Comparison of ENCODE assay signal across 24 cellular contexts in the genomic region with DNA sequence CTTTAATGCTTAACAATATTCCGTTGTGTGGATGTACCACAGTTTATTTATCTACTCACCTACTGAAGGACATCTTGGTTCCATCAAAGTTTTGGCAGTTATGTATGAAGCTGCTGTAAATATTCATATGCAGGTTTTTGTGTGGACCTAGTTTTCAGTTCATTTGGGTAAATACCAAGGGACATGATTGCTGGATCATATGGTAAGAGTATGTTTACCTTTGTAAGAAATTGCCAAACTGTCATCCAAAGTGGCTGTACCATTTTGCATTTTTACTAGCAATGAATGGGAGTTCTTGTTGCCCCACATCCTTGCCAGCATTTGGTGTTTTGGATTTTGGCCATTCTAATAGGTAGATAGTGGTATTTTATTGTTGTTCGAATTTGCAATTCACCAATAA. TPM values are rescaled to one million over a fixed set of nuclear protein-coding genes. Genes with fewer than 3 reads are reported as not detected.
DNase-seq lines count a peak whose midpoint lies in the region; ATAC-seq, FAIRE-seq and TF ChIP-seq lines count a peak whose summit lies in the region.
"Had no signal": no experiment of that assay in that cellular context is flagged by ENCODE, and none has a peak within 500 bp of the region (broad histone marks: within the 10 kb centered on the region; RNA-seq: fewer than 3 reads in every experiment).

No MANE protein-coding gene starts in this region.

- no peaks in the 10 kb centered on the region for H3K4me1 ChIP-seq in prostate gland (replicated peaks)
- H3K4me1 ChIP-seq: A549; BLaER1 treated with 17β-estradiol and CSF1 and Interleukin-3, amounts not matched to agents 10 nM and 100 nM had no signal

- no peaks in the 10 kb centered on the region for H3K27me3 Mint-ChIP-seq in HFFc6 (ENCODE audit: insufficient read depth)
- H3K27me3 Mint-ChIP-seq: B cell; CD4-positive, alpha-beta memory T cell had no signal

- H3K4me3 ChIP-seq in LNCaP clone FGC (ENCODE audit: low read depth, low read length) (no peak overlapping the region), prostate gland (no peak overlapping the region)
- H3K4me3 ChIP-seq: A549; BLaER1 treated with 17β-estradiol and CSF1 and Interleukin-3, amounts not matched to agents 10 nM and 100 nM; GM12878 had no signal

- intact Hi-C loops in prostate gland (cut with DNase I) (no loop called here), Right ventricle myocardium inferior (cut with DNase I) (no loop called here)

- DNase-seq in GM19239 (ENCODE audit: insufficient read length, low spot score) (no peak), LNCaP clone FGC (ENCODE audit: low read depth) (peak; percentile 83), prostate gland (ENCODE audit: low spot score) (peak; percentile 15), Right ventricle myocardium inferior (ENCODE audit: missing footprints) (no peak), HFFc6 (no peak)
- DNase-seq: AML-193; CD4-positive, alpha-beta memory T cell; CD8-positive, alpha-beta memory T cell; COR-L47; DMS 273 treated with DMSO at 0.1 percent for 48 hours; DMS153; DMS53; DMS79; DND-41; EL; GDM1 had no signal

- H3K27ac ChIP-seq in prostate gland = no peak overlapping the region
- H3K27ac ChIP-seq: 22Rv1; A549; BLaER1 treated with 17β-estradiol and CSF1 and Interleukin-3, amounts not matched to agents 10 nM and 100 nM; C4-2B had no signal

- H3K36me3 Mint-ChIP-seq in HFFc6 (ENCODE audit: low read depth) = peaks cover 23% of the 10 kb centered on the region

- FAIRE-seq in GM19239 (lab: Jason Lieb, UNC) = peak; percentile 65
- FAIRE-seq: A549, GM12878, GM12892, GM18507 had no signal

- no peaks in the 10 kb centered on the region for H3K4me1 Mint-ChIP-seq in HFFc6 (ENCODE audit: low read depth)
- H3K4me1 Mint-ChIP-seq: B cell; CD8-positive, alpha-beta memory T cell had no signal

- no peak for TF ChIP-seq POLR2A in prostate gland (IDR thresholded peaks at IDR 0.05)

- TF ChIP-seq CTCF in LNCaP clone FGC (IDR thresholded peaks at IDR 0.05; ENCODE audit: control insufficient read depth, extremely low read depth, insufficient read depth) = no peak
- no peak for TF ChIP-seq CTCF in prostate gland (IDR thresholded peaks at IDR 0.05)
- no peak for TF ChIP-seq CTCF in HFFc6 (IDR thresholded peaks at IDR 0.05)

- H3K9me3 Mint-ChIP-seq in HFFc6 = no peaks in the 10 kb centered on the region

- 63% methylated on average over 2 of the region's 2 CpGs for WGBS in prostate gland

- ATAC-seq in Right ventricle myocardium inferior = no peak
- ATAC-seq: A549, GM12878 had no signal

- no peaks in the 10 kb centered on the region for H3K27me3 ChIP-seq in prostate gland (replicated peaks; ENCODE audit: insufficient read depth)
- H3K27me3 ChIP-seq: BLaER1 treated with 17β-estradiol and CSF1 and Interleukin-3, amounts not matched to agents 10 nM and 100 nM had no signal

- H3K27ac Mint-ChIP-seq in HFFc6 = no peak overlapping the region
- H3K27ac Mint-ChIP-seq: B cell; CD8-positive, alpha-beta memory T cell had no signal

- no peak overlapping the region for H3K4me3 Mint-ChIP-seq in HFFc6
- H3K4me3 Mint-ChIP-seq: B cell; CD4-positive, alpha-beta memory T cell; CD8-positive, alpha-beta memory T cell had no signal

- no peaks in the 10 kb centered on the region for H3K36me3 ChIP-seq in prostate gland

- H3K9me3 ChIP-seq in prostate gland = no peaks in the 10 kb centered on the region
- H3K9me3 ChIP-seq: A549 had no signal

RNA-seq across cellular contexts. Expression of gene ZSCAN20, which starts 10.0 kb away (rescaled TPM):
- total RNA-seq in prostate gland (10 to 100 TPM in 1 of 2 donors, 1 to 10 TPM in 1; 4.7 to 11.1 TPM), Right ventricle myocardium inferior (4.7 TPM)
- total RNA-seq in HFFc6 (2021; fragmentation: NEBNext Ultra II Directional; extraction: Animal tissue kit (Norgen Biotek cat#: 25700)) = 1 to 10 TPM; 5.0 to 6.2 (median 5.6) TPM

RNA-seq across cellular contexts. Expression of gene PHC2, which starts 51.5 kb away (rescaled TPM):
- total RNA-seq in prostate gland (100 to 1,000 TPM in 1 of 2 donors, 10 to 100 TPM in 1; 75.0 to 131 TPM), Right ventricle myocardium inferior (102 TPM)
- 100 to 1,000 TPM in 2 of 6 experiments, 10 to 100 TPM in 4; 86.5 to 105 (median 99.6) TPM for total RNA-seq in HFFc6 (2021; fragmentation: NEBNext Ultra II Directional; extraction: Animal tissue kit (Norgen Biotek cat#: 25700))

Comparison
In these comparisons a context has a peak if more than half of its experiments do, and no peak if none do; other contexts are left out.
1. DNase-seq: peak in LNCaP clone FGC (single experiment) and prostate gland (single experiment); none in GM19239 (single experiment), Right ventricle myocardium inferior (single experiment) and HFFc6 (single experiment).